Comparison of ENCODE assay signal across 20 cellular contexts in the genomic region with DNA sequence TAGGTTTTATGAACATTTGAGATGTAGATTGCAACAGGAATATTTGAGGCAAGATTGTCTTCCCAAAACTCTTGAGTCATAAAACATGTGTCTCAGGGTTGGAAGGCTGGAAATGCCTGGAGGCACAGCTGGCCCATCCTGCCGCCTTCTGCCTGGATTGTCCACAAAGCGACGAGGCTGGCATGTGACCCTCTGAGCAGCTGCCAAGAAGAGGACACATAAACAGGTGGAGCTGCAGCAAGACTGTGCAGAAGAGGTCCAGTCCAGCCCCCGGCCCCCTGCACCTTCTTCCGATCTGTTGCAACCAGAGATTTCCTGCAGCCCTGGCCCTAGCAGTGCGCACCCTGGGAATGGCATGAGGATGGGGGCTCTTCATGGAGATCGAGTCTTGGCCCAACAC.
"Had no signal": no experiment of that assay in that cellular context is flagged by ENCODE, and none has a peak within 500 bp of the region (broad histone marks: within the 10 kb centered on the region; RNA-seq: fewer than 3 reads in every experiment).

No MANE protein-coding gene starts in this region.

- H3K79me2 ChIP-seq: parathyroid adenoma had no signal

- DNase-seq: activated CD4-positive, alpha-beta T cell treated with anti-CD3 and anti-CD28 coated beads, Interleukin-2, amount 10 ng/mL, durations not matched to agents 7 days and 5 days; activated CD8-positive, alpha-beta memory T cell treated with anti-CD3 and anti-CD28 coated beads, Interleukin-2, amount 50 U/mL, for 48 hours; activated effector memory CD4-positive, alpha-beta T cell treated with Interleukin-2 at 50 U/mL for 16 hours; activated naive CD4-positive, alpha-beta T cell treated with anti-CD3 and anti-CD28 coated beads, Interleukin-2, amount 10 ng/mL, durations not matched to agents 7 days and 5 days; activated naive CD8-positive, alpha-beta T cell treated with anti-CD3 and anti-CD28 coated beads, Interleukin-2, amount 50 U/mL, for 24 hours; activated T-cell treated with anti-CD3 and anti-CD28 coated beads, Interleukin-2, amount 50 U/mL, for 48 hours; brain microvascular endothelial cell; cortex of kidney; hippocampal formation; left cardiac atrium; stimulated activated CD4-positive, alpha-beta T cell treated with anti-CD3 and anti-CD28 coated beads, Interleukin-4, amount 100 ng/mL, for 4 hours; stimulated activated naive B cell treated with anti-CD40 and anti-IgM and Interleukin-4, amounts not matched to agents 10 μg/mL and 1 μg/mL and 100 μg/mL, for 72 hours; T1000; upper lobe of right lung had no signal

- H3K27ac Mint-ChIP-seq: activated CD4-positive, alpha-beta T cell treated with anti-CD3 and anti-CD28 coated beads, Interleukin-2, amount 10 ng/mL, durations not matched to agents 7 days and 5 days; activated naive CD4-positive, alpha-beta T cell treated with anti-CD3 and anti-CD28 coated beads, Interleukin-2, amount 10 ng/mL, durations not matched to agents 7 days and 5 days; activated naive CD8-positive, alpha-beta T cell treated with anti-CD3 and anti-CD28 coated beads, Interleukin-2, amount 50 U/mL, for 24 hours; natural killer cell treated with Interleukin-12 subunit alpha and Interleukin-12 subunit beta and Interleukin-15 and Interleukin-18, amount 100 ng/mL, for 72 hours; stimulated activated naive B cell treated with anti-CD40 and anti-IgM and Interleukin-4, amounts not matched to agents 10 μg/mL and 1 μg/mL and 100 μg/mL, for 72 hours had no signal

- H3K27me3 ChIP-seq: brain microvascular endothelial cell, neutrophil, upper lobe of right lung had no signal

- H3K9ac ChIP-seq: parathyroid adenoma had no signal

- H3K9me3 ChIP-seq: neutrophil, upper lobe of right lung had no signal

- ATAC-seq: activated naive CD8-positive, alpha-beta T cell treated with anti-CD3 and anti-CD28 coated beads, Interleukin-2, amount 50 U/mL, for 24 hours; esophagus mucosa; left cardiac atrium; natural killer cell treated with Interleukin-12 subunit alpha and Interleukin-12 subunit beta and Interleukin-15 and Interleukin-18, amount 100 ng/mL, for 72 hours; sciatic nerve; stimulated activated naive B cell treated with anti-CD40 and anti-IgM and Interleukin-4, amounts not matched to agents 10 μg/mL and 1 μg/mL and 100 μg/mL, for 72 hours; upper lobe of right lung had no signal

- H3K36me3 Mint-ChIP-seq: natural killer cell treated with Interleukin-12 subunit alpha and Interleukin-12 subunit beta and Interleukin-15 and Interleukin-18, amount 100 ng/mL, for 72 hours; stimulated activated naive B cell treated with anti-CD40 and anti-IgM and Interleukin-4, amounts not matched to agents 10 μg/mL and 1 μg/mL and 100 μg/mL, for 72 hours had no signal

- H3K4me1 ChIP-seq: parathyroid adenoma, upper lobe of right lung had no signal

- H3K27ac ChIP-seq: brain microvascular endothelial cell, neutrophil, parathyroid adenoma, upper lobe of right lung had no signal

- H3K4me3 ChIP-seq: upper lobe of right lung had no signal

- H3K4me3 Mint-ChIP-seq: activated CD4-positive, alpha-beta T cell treated with anti-CD3 and anti-CD28 coated beads, Interleukin-2, amount 10 ng/mL, durations not matched to agents 7 days and 5 days; activated naive CD4-positive, alpha-beta T cell treated with anti-CD3 and anti-CD28 coated beads, Interleukin-2, amount 10 ng/mL, durations not matched to agents 7 days and 5 days; activated naive CD8-positive, alpha-beta T cell treated with anti-CD3 and anti-CD28 coated beads, Interleukin-2, amount 50 U/mL, for 24 hours; central memory CD8-positive, alpha-beta T cell; natural killer cell treated with Interleukin-12 subunit alpha and Interleukin-12 subunit beta and Interleukin-15 and Interleukin-18, amount 100 ng/mL, for 72 hours; stimulated activated naive B cell treated with anti-CD40 and anti-IgM and Interleukin-4, amounts not matched to agents 10 μg/mL and 1 μg/mL and 100 μg/mL, for 72 hours had no signal

- H2AFZ ChIP-seq: parathyroid adenoma had no signal

- H3K9me3 Mint-ChIP-seq: activated CD4-positive, alpha-beta T cell treated with anti-CD3 and anti-CD28 coated beads, Interleukin-2, amount 10 ng/mL, durations not matched to agents 7 days and 5 days; activated naive CD4-positive, alpha-beta T cell treated with anti-CD3 and anti-CD28 coated beads, Interleukin-2, amount 10 ng/mL, durations not matched to agents 7 days and 5 days; activated naive CD8-positive, alpha-beta T cell treated with anti-CD3 and anti-CD28 coated beads, Interleukin-2, amount 50 U/mL, for 24 hours; central memory CD8-positive, alpha-beta T cell; natural killer cell treated with Interleukin-12 subunit alpha and Interleukin-12 subunit beta and Interleukin-15 and Interleukin-18, amount 100 ng/mL, for 72 hours; stimulated activated naive B cell treated with anti-CD40 and anti-IgM and Interleukin-4, amounts not matched to agents 10 μg/mL and 1 μg/mL and 100 μg/mL, for 72 hours had no signal

- H3K36me3 ChIP-seq: brain microvascular endothelial cell, neutrophil, upper lobe of right lung had no signal
